19 cellular contexts compared by ENCODE assay signal in genomic region chr10:42869977-42870350, GRCh38.
DNase-seq lines count a peak whose midpoint lies in the region; FAIRE-seq and TF ChIP-seq lines count a peak whose summit lies in the region.
"Had no signal": no experiment of that assay in that cellular context is flagged by ENCODE, and none has a peak within 500 bp of the region (broad histone marks: within the 10 kb centered on the region; RNA-seq: fewer than 3 reads in every experiment).

No MANE protein-coding gene starts in this region.

- peak overlapping the region; percentile 58 for H2AK5ac ChIP-seq in neuronal stem cell (ENCODE audit: low read depth, low read length)

- H3K4ac ChIP-seq in neuronal stem cell (ENCODE audit: low read length) = no peak overlapping the region

- H3K27ac ChIP-seq in BLaER1 (0 out of 2 replicates have a peak overlapping the region, but pooled peaks have one; percentile 9), esophagus muscularis mucosa (replicated peaks in 1 of 4) (no peak overlapping the region), neuronal stem cell (replicated peaks; ENCODE audit: low read length) (no peak overlapping the region), vagina (no peak overlapping the region)
- H3K27ac ChIP-seq in BLaER1 treated with 17β-estradiol and CSF1 and Interleukin-3, amounts not matched to agents 10 nM and 100 nM = peak overlapping the region in 4 of 11 experiments; percentile 84 to 91 (median 86); a peak in 8 of 22 replicates

- no peak overlapping the region for H2BK120ac ChIP-seq in neuronal stem cell (ENCODE audit: low read depth, low read length)

- H3K4me1 ChIP-seq in BLaER1 = peaks cover 63% of the 10 kb centered on the region
- peaks cover 51 to 71% (median 64%) of the 10 kb centered on the region in 10 experiments for H3K4me1 ChIP-seq in BLaER1 treated with 17β-estradiol and CSF1 and Interleukin-3, amounts not matched to agents 10 nM and 100 nM
- peaks cover 13 to 20% (median 15%) of the 10 kb centered on the region in 4 donors for H3K4me1 ChIP-seq in esophagus muscularis mucosa
- no peaks in the 10 kb centered on the region for H3K4me1 ChIP-seq in neuronal stem cell (ENCODE audit: control insufficient read depth in 2 of 2, insufficient read depth in 1 of 2, low read depth in 1 of 2, low read length in 2 of 2)
- H3K4me1 ChIP-seq in vagina = peaks cover 12% of the 10 kb centered on the region

- H3K9ac ChIP-seq in BLaER1 = no peak overlapping the region
- H3K9ac ChIP-seq in BLaER1 treated with 17β-estradiol and CSF1 and Interleukin-3, amounts not matched to agents 10 nM and 100 nM = peak overlapping the region in 1 of 11 experiments; percentile 72; a peak in 1 of 22 replicates
- no peak overlapping the region for H3K9ac ChIP-seq in neuronal stem cell (ENCODE audit: low read depth, low read length, poor library complexity)

- no peak for TF ChIP-seq POLR2A in esophagus muscularis mucosa (IDR thresholded peaks at IDR 0.05; ENCODE audit: low read depth)
- TF ChIP-seq POLR2A in vagina (IDR thresholded peaks at IDR 0.05) = no peak

- H3K27me3 ChIP-seq in BLaER1 = no peaks in the 10 kb centered on the region
- no peaks in the 10 kb centered on the region for H3K27me3 ChIP-seq in BLaER1 treated with 17β-estradiol and CSF1 and Interleukin-3, amounts not matched to agents 10 nM and 100 nM
- H3K27me3 ChIP-seq in esophagus muscularis mucosa = peaks cover 0 to 21% (median 5%) of the 10 kb centered on the region in 4 donors
- peaks cover 0 to 13% (median 0%) of the 10 kb centered on the region in 3 experiments for H3K27me3 ChIP-seq in neuronal stem cell (ENCODE audit: control insufficient read depth in 3 of 3, insufficient read depth in 3 of 3, low read depth in 1 of 3, low read length in 3 of 3)
- H3K27me3 ChIP-seq in vagina = peaks cover 4% of the 10 kb centered on the region

- H3K18ac ChIP-seq in neuronal stem cell (ENCODE audit: low read length) = peak overlapping the region; percentile 67

- no peaks in the 10 kb centered on the region for H4K20me1 ChIP-seq in BLaER1
- H4K20me1 ChIP-seq in BLaER1 treated with 17β-estradiol and CSF1 and Interleukin-3, amounts not matched to agents 10 nM and 100 nM = no peaks in the 10 kb centered on the region

- TF ChIP-seq CTCF in esophagus muscularis mucosa (IDR thresholded peaks at IDR 0.05) (no peak), vagina (IDR thresholded peaks at IDR 0.05) (no peak)

- no peak overlapping the region for H3K14ac ChIP-seq in neuronal stem cell (ENCODE audit: low read length)

- intact Hi-C loops in esophagus muscularis mucosa (cut with DNase I) = loop anchor here (2.0 kb wide), 1 partner anchor 235 kb away; no protein-coding TSS in a partner anchor
- intact Hi-C loops in vagina (cut with DNase I) = loop anchor here (5.0 kb wide), 1 partner anchor 227 kb away; no protein-coding TSS in a partner anchor

- H3K79me1 ChIP-seq in neuronal stem cell (ENCODE audit: low read depth, low read length) = no peaks in the 10 kb centered on the region

- H2AFZ ChIP-seq in neuronal stem cell (ENCODE audit: low read length) = no peak overlapping the region

- H3K4me3 ChIP-seq in BLaER1 (no peak overlapping the region), esophagus muscularis mucosa (no peak overlapping the region), neuronal stem cell (ENCODE audit: low read length in 2 of 2) (no peak overlapping the region), vagina (no peak overlapping the region)
- H3K4me3 ChIP-seq in BLaER1 treated with 17β-estradiol and CSF1 and Interleukin-3, amounts not matched to agents 10 nM and 100 nM = no peak overlapping the region

- no peak overlapping the region for H4K91ac ChIP-seq in neuronal stem cell (ENCODE audit: low read depth, low read length, poor library complexity)

- H3K23ac ChIP-seq in neuronal stem cell (ENCODE audit: low read depth, low read length, poor library complexity) = peak overlapping the region; percentile 58

- H3K9me3 ChIP-seq in BLaER1 (no peaks in the 10 kb centered on the region), esophagus muscularis mucosa (no peaks in the 10 kb centered on the region), neuronal stem cell (replicated peaks in 1 of 2; ENCODE audit: control insufficient read depth in 2 of 2, insufficient read depth in 1 of 2, low read depth in 1 of 2, low read length in 2 of 2) (peaks cover 0 to 1% of the 10 kb centered on the region in 2 donors), vagina (no peaks in the 10 kb centered on the region)
- H3K9me3 ChIP-seq in BLaER1 treated with 17β-estradiol and CSF1 and Interleukin-3, amounts not matched to agents 10 nM and 100 nM (replicated peaks in 1 of 11) = no peaks in the 10 kb centered on the region; a peak in 1 of 22 replicates

- WGBS in esophagus muscularis mucosa = 85% methylated on average over 9 of the region's 9 CpGs
- WGBS in neuronal stem cell (ENCODE audit: extremely low coverage in 2 of 2, insufficient read length in 2 of 2, insufficient replicate concordance in 1 of 2), 2 donors = no CpG with 5 or more reads among the region's 9 CpGs

- H2BK5ac ChIP-seq in neuronal stem cell (ENCODE audit: low read length) = no peak overlapping the region

- no peak for FAIRE-seq in frontal cortex (lab: Jason Lieb, UNC)
- FAIRE-seq: D721Med, GM12891, GM18507 had no signal

- no peak overlapping the region for H2BK12ac ChIP-seq in neuronal stem cell (ENCODE audit: low read length)

- H3K36me3 ChIP-seq in BLaER1 (no peaks in the 10 kb centered on the region), esophagus muscularis mucosa (no peaks in the 10 kb centered on the region), neuronal stem cell (replicated peaks in 1 of 2; ENCODE audit: control insufficient read depth in 2 of 2, insufficient read depth in 2 of 2, low read length in 2 of 2) (no peaks in the 10 kb centered on the region), vagina (no peaks in the 10 kb centered on the region)
- no peaks in the 10 kb centered on the region for H3K36me3 ChIP-seq in BLaER1 treated with 17β-estradiol and CSF1 and Interleukin-3, amounts not matched to agents 10 nM and 100 nM

- H3K4me2 ChIP-seq in BLaER1 (peak overlapping the region; percentile 86; the same call in 1 of the 2 replicates), neuronal stem cell (ENCODE audit: insufficient read depth, low read length, poor library complexity, severe bottlenecking) (no peak overlapping the region)
- H3K4me2 ChIP-seq in BLaER1 treated with 17β-estradiol and CSF1 and Interleukin-3, amounts not matched to agents 10 nM and 100 nM = peak overlapping the region in 7 of 11 experiments; percentile 82 to 93 (median 88); a peak in 10 of 22 replicates

- DNase-seq in esophagus muscularis mucosa (ENCODE audit: extremely low spot score) = peak; percentile 90
- no peak for DNase-seq in neuronal stem cell (ENCODE audit: low spot score)
- DNase-seq in frontal cortex (ENCODE audit: low spot score in 2 of 2) = no peak
- no peak for DNase-seq in vagina (ENCODE audit: extremely low spot score in 2 of 2)
- no peak for DNase-seq in T-helper 9 cell
- no peak for DNase-seq in DMS 273 treated with DMSO at 0.1 percent for 48 hours (lab: John Stamatoyannopoulos, UW)
- DNase-seq: CD4-positive, alpha-beta T cell; CD8-positive, alpha-beta memory T cell; DMS53; DMS79 treated with DMSO at 0.1 percent for 48 hours; GF-D8; GOT3; H7; HCEC 1CT had no signal

- H4K8ac ChIP-seq in neuronal stem cell (ENCODE audit: low read depth, low read length) = no peak overlapping the region

- no peak for TF ChIP-seq EP300 in esophagus muscularis mucosa (IDR thresholded peaks at IDR 0.05)

- no peak overlapping the region for H2BK15ac ChIP-seq in neuronal stem cell (ENCODE audit: low read length)
